In the genomic region with DNA sequence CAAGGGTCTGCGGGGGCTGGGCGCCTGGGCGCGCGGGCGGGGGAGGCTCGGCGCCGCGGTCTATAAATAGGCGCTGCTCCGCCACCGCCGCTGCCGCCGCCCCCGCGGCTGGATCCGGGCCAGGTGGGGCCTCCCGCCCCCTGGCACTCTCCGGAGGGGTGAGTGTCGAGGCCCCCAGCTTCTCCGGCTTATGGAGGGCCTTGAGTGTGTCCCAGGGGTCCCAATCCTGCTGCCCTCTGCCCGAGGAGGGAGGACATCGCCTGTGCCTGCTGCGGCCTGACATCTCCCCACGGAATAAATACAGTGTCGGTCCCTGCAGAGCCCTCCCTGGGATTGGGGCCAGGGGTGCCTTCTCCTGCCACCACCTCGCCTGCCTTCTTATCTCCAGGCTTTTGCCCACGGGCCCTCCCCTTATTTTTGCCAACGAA, we compare ENCODE assay signal across 8 cellular contexts. TPM values are rescaled to one million over a fixed set of nuclear protein-coding genes. Genes with fewer than 3 reads are reported as not detected.
DNase-seq lines count a peak whose midpoint lies in the region; ATAC-seq and TF ChIP-seq lines count a peak whose summit lies in the region.

No MANE protein-coding gene starts in this region.

- H3K27me3 ChIP-seq in BE2C: no peaks in the 10 kb centered on the region
- peaks cover 5% of the 10 kb centered on the region for H3K27me3 ChIP-seq in osteoblast (ENCODE audit: insufficient read depth, low read length)

- peaks cover 20% of the 10 kb centered on the region for H3K4me1 Mint-ChIP-seq in dendritic cell treated with granulocyte-macrophage colony-stimulating factor and Interleukin-4, amounts not matched to agents 40 ng/mL and 50 ng/mL, for 4 days (ENCODE audit: low read depth)

- H3K4me1 ChIP-seq in BE2C: no peaks in the 10 kb centered on the region; the same call in 1 of the 2 replicates
- peaks cover 4% of the 10 kb centered on the region for H3K4me1 ChIP-seq in osteoblast (ENCODE audit: insufficient read depth, low read length)

- H3K79me2 ChIP-seq in osteoblast (ENCODE audit: insufficient read depth, low read length): no peaks in the 10 kb centered on the region

- peak overlapping the region; percentile 54 for H3K4me3 ChIP-seq in BE2C (ENCODE audit: low read depth, low read length)
- peak overlapping the region; percentile 76 for H3K4me3 ChIP-seq in osteoblast (ENCODE audit: insufficient read depth, low read length)

- H3K36me3 ChIP-seq in BE2C (no peaks in the 10 kb centered on the region; the same call in 1 of the 2 replicates), osteoblast (ENCODE audit: insufficient read depth, low read length) (no peaks in the 10 kb centered on the region)

- no peak overlapping the region for H3K27ac ChIP-seq in osteoblast (ENCODE audit: low read depth, low read length)

- peaks cover 9% of the 10 kb centered on the region for H4K20me1 ChIP-seq in osteoblast (ENCODE audit: insufficient read depth, low read length)

- H3K27me3 Mint-ChIP-seq in dendritic cell treated with granulocyte-macrophage colony-stimulating factor and Interleukin-4, amounts not matched to agents 40 ng/mL and 50 ng/mL, for 4 days: peaks cover 82% of the 10 kb centered on the region

- ATAC-seq in GM21723 (IDR thresholded peaks at IDR 0.05; ENCODE audit: unreplicated experiment): no peak
- ATAC-seq in GM21423 (IDR thresholded peaks at IDR 0.05; ENCODE audit: unreplicated experiment): no peak
- ATAC-seq in HG03432 (IDR thresholded peaks at IDR 0.05; ENCODE audit: unreplicated experiment): no peak

- no peak overlapping the region for H3K27ac Mint-ChIP-seq in dendritic cell treated with granulocyte-macrophage colony-stimulating factor and Interleukin-4, amounts not matched to agents 40 ng/mL and 50 ng/mL, for 4 days

- H3K36me3 Mint-ChIP-seq in dendritic cell treated with granulocyte-macrophage colony-stimulating factor and Interleukin-4, amounts not matched to agents 40 ng/mL and 50 ng/mL, for 4 days (ENCODE audit: low read depth): no peaks in the 10 kb centered on the region

- peak overlapping the region; percentile 85 for H3K4me2 ChIP-seq in osteoblast (ENCODE audit: insufficient read depth, low read length)

- H3K9me3 Mint-ChIP-seq in dendritic cell treated with granulocyte-macrophage colony-stimulating factor and Interleukin-4, amounts not matched to agents 40 ng/mL and 50 ng/mL, for 4 days: no peaks in the 10 kb centered on the region

- H3K9me3 ChIP-seq in BE2C: no peaks in the 10 kb centered on the region
- H3K9me3 ChIP-seq in osteoblast (ENCODE audit: low read depth, low read length): no peaks in the 10 kb centered on the region

- TF ChIP-seq CTCF in BE2C (IDR thresholded peaks at IDR 0.05; ENCODE audit: low read depth, low read length): no peak
- TF ChIP-seq CTCF in osteoblast (IDR thresholded peaks at IDR 0.05; ENCODE audit: extremely low read depth, low read depth, low read length): no peak

- intact Hi-C loops in dendritic cell treated with granulocyte-macrophage colony-stimulating factor and Interleukin-4, amounts not matched to agents 40 ng/mL and 50 ng/mL, for 4 days (cut with micrococcal nuclease): loop anchor here (5.0 to 10.0 kb wide), 2 partner anchors 37 to 574 kb away; a partner anchor contains a TSS

- H2AFZ ChIP-seq in osteoblast (ENCODE audit: low read length): no peak overlapping the region

- H3K4me3 Mint-ChIP-seq in dendritic cell treated with granulocyte-macrophage colony-stimulating factor and Interleukin-4, amounts not matched to agents 40 ng/mL and 50 ng/mL, for 4 days: peak overlapping the region; percentile 6

- DNase-seq in BE2C (no peak), Kasumi-1 (lab: John Stamatoyannopoulos, UW) (peak; percentile 24 to 30), osteoblast (ENCODE audit: insufficient read length, low spot score, missing footprints) (peak; percentile 93), foreskin melanocyte (no peak)

RNA-seq across cellular contexts. Expression of a gene that starts 4.3 kb away (rescaled TPM):
- polyA plus RNA-seq in BE2C (2012; ENCODE audit: insufficient read depth, insufficient read length, low read depth): 46.9 TPM
- 0.88 and 1.8 TPM in 2 replicates for total RNA-seq in osteoblast

RNA-seq across cellular contexts. Expression of a gene that starts 4.8 kb away (rescaled TPM):
- 113 TPM for polyA plus RNA-seq in BE2C (2012; ENCODE audit: insufficient read depth, insufficient read length, low read depth)
- 11.2 and 14.5 TPM in 2 replicates for total RNA-seq in osteoblast

RNA-seq across cellular contexts. Expression of a gene that starts 41.5 kb away (rescaled TPM):
- not detected for polyA plus RNA-seq in BE2C (2012; ENCODE audit: insufficient read depth, insufficient read length, low read depth)
- under 0.01 TPM in 1 of 2 replicates, not detected in the other for total RNA-seq in osteoblast

Comparison
In these comparisons a context has a peak if more than half of its experiments do, and no peak if none do; other contexts are left out.
1. DNase-seq: peak in Kasumi-1 (2 of 2) and osteoblast (single experiment); none in BE2C (single experiment) and foreskin melanocyte (single experiment).